ENCODE assay signal across 13 cellular contexts in the genomic region with DNA sequence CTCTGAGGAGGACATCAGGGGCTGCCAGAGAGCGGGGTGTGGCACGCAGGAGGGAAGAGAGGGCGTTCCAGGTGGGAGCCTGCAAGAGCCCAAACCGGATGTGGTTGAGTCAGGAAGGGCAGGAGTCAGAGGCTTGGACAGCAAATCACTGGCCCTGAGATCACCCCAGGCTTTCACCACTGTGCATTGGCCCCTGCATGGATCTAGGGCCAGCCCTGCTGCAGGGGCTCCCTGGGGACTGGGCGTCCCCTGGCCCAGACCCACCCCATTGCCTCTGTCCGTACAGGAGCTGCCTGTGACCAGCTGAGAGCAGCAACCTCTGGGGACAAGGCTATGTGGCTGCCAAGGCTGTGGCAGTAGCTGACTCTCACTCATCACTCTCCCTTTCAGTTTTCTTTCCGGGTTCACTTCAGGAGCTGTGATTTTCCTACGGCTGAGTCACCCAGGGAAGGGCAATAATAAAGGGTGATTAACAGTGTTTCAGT. TPM values are rescaled to one million over a fixed set of nuclear protein-coding genes. Genes with fewer than 3 reads are reported as not detected.
A peak's percentile ranks its signal among the peaks of the same experiment; 100 is the strongest.
DNase-seq lines count a peak whose midpoint lies in the region; ATAC-seq and TF ChIP-seq lines count a peak whose summit lies in the region.
"Had no signal": no experiment of that assay in that cellular context is flagged by ENCODE, and none has a peak within 500 bp of the region (broad histone marks: within the 10 kb centered on the region; RNA-seq: fewer than 3 reads in every experiment).

No MANE protein-coding gene starts in this region.

- in situ Hi-C loops in Caki2 (cut with HindIII; ENCODE audit: low pct_unique_long_range_greater_than_20kb, low sequenced_read_pairs) = no loop called here

- H3K27ac ChIP-seq in endodermal cell (ENCODE audit: low read depth, low read length) (no peak overlapping the region), mucosa of rectum (ENCODE audit: low read depth in 2 of 2, low read length in 2 of 2) (peak overlapping the region; percentile 94 to 99)

- peak; percentile 85 for DNase-seq in Caki2 (ENCODE audit: low read depth)
- peak; percentile 64 for DNase-seq in MG63
- peak; percentile 54 for DNase-seq in endodermal cell
- DNase-seq in iPS-NIHi7 (ENCODE audit: extremely low spot score) = no peak
- DNase-seq in NCI-H510A treated with DMSO at 0.1 percent for 48 hours (lab: John Stamatoyannopoulos, UW) = no peak
- DNase-seq: COR-L47, NCI-H1417, SHP77 had no signal

- no peaks in the 10 kb centered on the region for H3K27me3 ChIP-seq in MG63
- H3K27me3 ChIP-seq in endodermal cell (ENCODE audit: control insufficient read depth, insufficient read depth, low read length, poor library complexity, severe bottlenecking) = peaks cover 10% of the 10 kb centered on the region
- H3K27me3 ChIP-seq in mucosa of rectum (ENCODE audit: control insufficient read depth in 2 of 2, insufficient read depth in 2 of 2, low read length in 2 of 2) = no peaks in the 10 kb centered on the region

- no peaks in the 10 kb centered on the region for H3K36me3 ChIP-seq in MG63
- no peaks in the 10 kb centered on the region for H3K36me3 ChIP-seq in endodermal cell (ENCODE audit: control insufficient read depth, insufficient read depth, low read length)
- no peaks in the 10 kb centered on the region for H3K36me3 ChIP-seq in mucosa of rectum (ENCODE audit: control insufficient read depth in 2 of 2, insufficient read depth in 2 of 2, low read length in 2 of 2)

- H3K9ac ChIP-seq in endodermal cell (ENCODE audit: extremely low read depth, low read length, poor library complexity, severe bottlenecking) = no peak overlapping the region
- H3K9ac ChIP-seq in mucosa of rectum (ENCODE audit: low read depth in 1 of 2, low read length in 2 of 2) = peak overlapping the region; percentile 60 to 71

- no peaks in the 10 kb centered on the region for H3K9me3 Mint-ChIP-seq in endodermal cell
- H3K9me3 Mint-ChIP-seq: activated naive CD4-positive, alpha-beta T cell treated with anti-CD3 and anti-CD28 coated beads, Interleukin-2, amount 50 U/mL, for 24 hours had no signal

- peaks cover 11% of the 10 kb centered on the region for H3K27me3 Mint-ChIP-seq in endodermal cell (ENCODE audit: insufficient read depth)
- H3K27me3 Mint-ChIP-seq: activated naive CD4-positive, alpha-beta T cell treated with anti-CD3 and anti-CD28 coated beads, Interleukin-2, amount 50 U/mL, for 24 hours had no signal

- H3K27ac Mint-ChIP-seq in endodermal cell = no peak overlapping the region
- H3K27ac Mint-ChIP-seq: activated naive CD4-positive, alpha-beta T cell treated with anti-CD3 and anti-CD28 coated beads, Interleukin-2, amount 50 U/mL, for 24 hours had no signal

- WGBS in endodermal cell (ENCODE audit: insufficient coverage in 1 of 2, insufficient read length in 1 of 2), 2 experiments = 80 to 87% methylated on average over 2 to 8 of the region's 8 CpGs

- H3K4me1 Mint-ChIP-seq in endodermal cell = peaks cover 2% of the 10 kb centered on the region
- H3K4me1 Mint-ChIP-seq: activated naive CD4-positive, alpha-beta T cell treated with anti-CD3 and anti-CD28 coated beads, Interleukin-2, amount 50 U/mL, for 24 hours had no signal

- no peak for ATAC-seq in HG03469 (IDR thresholded peaks at IDR 0.05; ENCODE audit: unreplicated experiment)
- ATAC-seq in GM21717 (IDR thresholded peaks at IDR 0.05; ENCODE audit: unreplicated experiment) = no peak

- H3K4me1 ChIP-seq in endodermal cell (ENCODE audit: control insufficient read depth, insufficient read depth, low read length) (no peaks in the 10 kb centered on the region), mucosa of rectum (ENCODE audit: control insufficient read depth in 2 of 2, insufficient read depth in 2 of 2, low read length in 2 of 2) (peaks cover 28 to 60% of the 10 kb centered on the region in 2 donors)

- TF ChIP-seq CTCF in endodermal cell (conservative IDR thresholded peaks at IDR 0.05) = no peak

- H3K9me3 ChIP-seq in MG63 = no peaks in the 10 kb centered on the region
- no peaks in the 10 kb centered on the region for H3K9me3 ChIP-seq in endodermal cell (ENCODE audit: control insufficient read depth, low read length)
- H3K9me3 ChIP-seq in mucosa of rectum (ENCODE audit: control insufficient read depth in 2 of 2, low read length in 2 of 2) = no peaks in the 10 kb centered on the region

- H3K4me3 Mint-ChIP-seq in endodermal cell = no peak overlapping the region
- H3K4me3 Mint-ChIP-seq: activated naive CD4-positive, alpha-beta T cell treated with anti-CD3 and anti-CD28 coated beads, Interleukin-2, amount 50 U/mL, for 24 hours had no signal

- no peaks in the 10 kb centered on the region for H3K36me3 Mint-ChIP-seq in endodermal cell (ENCODE audit: low read depth)
- H3K36me3 Mint-ChIP-seq: activated naive CD4-positive, alpha-beta T cell treated with anti-CD3 and anti-CD28 coated beads, Interleukin-2, amount 50 U/mL, for 24 hours had no signal

- H3K4me3 ChIP-seq in MG63 (no peak overlapping the region), endodermal cell (ENCODE audit: low read length) (no peak overlapping the region), mucosa of rectum (ENCODE audit: low read length in 2 of 2) (peak overlapping the region; percentile 9 to 43)

RNA-seq across cellular contexts. Expression of gene KCNK17, which starts 33.9 kb away (rescaled TPM):
- total RNA-seq in Caki2 (2014; rRNA removed; shearing (Covaris generic); ENCODE audit: low replicate concordance) = not detected in 2 replicates
- not detected in 2 replicates for total RNA-seq in MG63 (2014; rRNA removed; shearing (Covaris generic); ENCODE audit: low replicate concordance)
- under 1 TPM in 1 of 2 donors, not detected in 1; 0.37 TPM for total RNA-seq in endodermal cell
- polyA plus RNA-seq in endodermal cell (2013, experiment 1 of 2) = 0.14 TPM
- not detected for polyA plus RNA-seq in endodermal cell (2013, experiment 2 of 2)
- polyA plus RNA-seq: keratinocyte had no signal

RNA-seq across cellular contexts. Expression of gene KCNK16, which starts 42.2 kb away (rescaled TPM):
- not detected in 2 replicates for total RNA-seq in Caki2 (2014; rRNA removed; shearing (Covaris generic); ENCODE audit: low replicate concordance)
- total RNA-seq in MG63 (2014; rRNA removed; shearing (Covaris generic); ENCODE audit: low replicate concordance) = not detected in 2 replicates
- total RNA-seq in endodermal cell = not detected
- not detected for polyA plus RNA-seq in endodermal cell (2013, experiment 1 of 2)
- polyA plus RNA-seq in endodermal cell (2013, experiment 2 of 2) = not detected
- polyA plus RNA-seq: keratinocyte had no signal

RNA-seq across cellular contexts. Expression of gene KCNK5, which starts 51.0 kb away (rescaled TPM):
- total RNA-seq in Caki2 (2014; rRNA removed; shearing (Covaris generic); ENCODE audit: low replicate concordance) = 0.74 and 3.0 TPM in 2 replicates
- total RNA-seq in MG63 (2014; rRNA removed; shearing (Covaris generic); ENCODE audit: low replicate concordance) = 2.4 and 2.8 TPM in 2 replicates
- 10 to 100 TPM; 29.8 to 32.2 TPM for total RNA-seq in endodermal cell
- 11.1 TPM for polyA plus RNA-seq in endodermal cell (2013, experiment 1 of 2)
- 11.0 TPM for polyA plus RNA-seq in endodermal cell (2013, experiment 2 of 2)
- polyA plus RNA-seq: keratinocyte had no signal

Comparison
In these comparisons a context has a peak if more than half of its experiments do, and no peak if none do; other contexts are left out.
1. DNase-seq: peak in Caki2 (single experiment), MG63 (single experiment) and endodermal cell (single experiment); none in iPS-NIHi7 (single experiment) and NCI-H510A treated with DMSO at 0.1 percent for 48 hours (single experiment).
2. H3K4me3 ChIP-seq: peak in mucosa of rectum (2 of 2); none in MG63 (single experiment) and endodermal cell (single experiment).